In the genomic region with DNA sequence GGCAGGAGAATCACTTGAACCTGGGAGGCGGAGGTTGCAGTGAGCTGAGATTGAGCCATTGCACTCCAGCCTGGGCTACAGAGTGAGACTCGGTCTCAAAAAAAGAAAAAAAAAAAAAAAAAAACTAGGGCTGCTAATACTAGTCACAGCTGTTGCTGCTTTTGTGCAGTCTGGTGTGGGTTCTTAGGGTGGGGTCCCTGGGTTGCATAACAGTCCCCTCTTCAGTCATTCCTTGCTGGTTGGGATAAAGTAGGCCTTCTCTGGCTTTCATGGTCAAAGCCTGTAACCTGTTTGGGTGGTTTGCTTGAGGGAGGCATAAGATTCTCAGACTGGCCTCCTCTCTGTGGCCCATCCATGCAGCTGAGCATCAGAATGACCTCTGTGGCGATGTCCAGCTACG, we compare ENCODE assay signal across 34 cellular contexts. TPM values are rescaled to one million over a fixed set of nuclear protein-coding genes. Genes with fewer than 3 reads are reported as not detected.
"Had no signal": no experiment of that assay in that cellular context is flagged by ENCODE, and none has a peak within 500 bp of the region (broad histone marks: within the 10 kb centered on the region; RNA-seq: fewer than 3 reads in every experiment).

No MANE protein-coding gene starts in this region.

- H3K27me3 ChIP-seq: neural progenitor cell, ovary, right lobe of liver, sigmoid colon, spleen, suprapubic skin, testis, tibial artery, transverse colon, upper lobe of right lung, uterus had no signal

- H3K4me3 ChIP-seq: neural progenitor cell, ovary, psoas muscle, right lobe of liver, sigmoid colon, skin epidermis, smooth muscle cell, spleen, suprapubic skin, testis, tibial artery, transverse colon, upper lobe of right lung, uterus had no signal

- ATAC-seq: natural killer cell; psoas muscle; right cardiac atrium; right lobe of liver; stimulated activated memory B cell treated with anti-CD40 and anti-IgM and Interleukin-4, amounts not matched to agents 10 μg/mL and 1 μg/mL and 100 μg/mL, for 72 hours; stimulated activated naive CD8-positive, alpha-beta T cell treated with anti-CD3 and anti-CD28 coated beads, Interleukin-15, amount 100 ng/mL, for 72 hours; stimulated activated naive CD8-positive, alpha-beta T cell treated with anti-CD3 and anti-CD28 coated beads, Interleukin-15, Interleukin-2, amounts not matched to agents 100 U/mL and 50 U/mL, for 24 hours; upper lobe of right lung had no signal

- H3K4me1 ChIP-seq: neural progenitor cell, parathyroid adenoma, psoas muscle, right lobe of liver, sigmoid colon, spleen, suprapubic skin, testis, tibial artery, transverse colon, upper lobe of right lung, uterus had no signal

- H3K9ac ChIP-seq: neural progenitor cell, parathyroid adenoma had no signal

- H3K27ac ChIP-seq: neural progenitor cell, ovary, parathyroid adenoma, psoas muscle, right lobe of liver, sigmoid colon, skin epidermis, spleen, suprapubic skin, testis, tibial artery, transverse colon, upper lobe of right lung, uterus had no signal

- H3K9me3 ChIP-seq: ovary, psoas muscle, right lobe of liver, sigmoid colon, spleen, suprapubic skin, testis, tibial artery, transverse colon, upper lobe of right lung, uterus had no signal

- DNase-seq: natural killer cell; occipital lobe; ovary; posterior cingulate gyrus; psoas muscle; right cardiac atrium; right lobe of liver; sigmoid colon; spleen; stimulated activated CD4-positive, alpha-beta T cell treated with anti-CD3 and anti-CD28 coated beads, Interleukin-12 subunit alpha, Interleukin-12 subunit beta, amount 100 ng/mL, for 4 hours; stimulated activated CD4-positive, alpha-beta T cell treated with anti-CD3 and anti-CD28 coated beads, Interleukin-1b, Interleukin-23, amount 100 ng/mL, for 48 hours; stimulated activated CD4-positive, alpha-beta T cell treated with anti-CD3 and anti-CD28 coated beads, Interleukin-4, amount 100 ng/mL, for 1 hour; stimulated activated CD4-positive, alpha-beta T cell treated with anti-CD3 and anti-CD28 coated beads, Interleukin-4, amount 100 ng/mL, for 4 hours; stimulated activated CD8-positive, alpha-beta memory T cell treated with anti-CD3 and anti-CD28 coated beads, Interleukin-4, amount 100 ng/mL, for 48 hours; stimulated activated naive CD4-positive, alpha-beta T cell; stimulated activated naive CD8-positive, alpha-beta T cell treated with anti-CD3 and anti-CD28 coated beads, Interleukin-15, amount 100 ng/mL, for 72 hours; stimulated activated naive CD8-positive, alpha-beta T cell treated with anti-CD3 and anti-CD28 coated beads, Interleukin-15, Interleukin-2, amounts not matched to agents 100 U/mL and 50 U/mL, for 24 hours; substantia nigra; testis; tibial artery; transverse colon; upper lobe of right lung; uterus had no signal

- H3K36me3 ChIP-seq: neural progenitor cell, ovary, right lobe of liver, sigmoid colon, spleen, suprapubic skin, tibial artery, transverse colon, upper lobe of right lung, uterus had no signal

RNA-seq across cellular contexts. Expression of a gene that starts 14.1 kb away (rescaled TPM):
- total RNA-seq: natural killer cell, osteoblast, ovary, progenitor cell of endocrine pancreas, psoas muscle, renal cortical epithelial cell, right cardiac atrium, right lobe of liver, sigmoid colon, smooth muscle cell, spleen, suprapubic skin, transverse colon, upper lobe of right lung, urinary bladder, uterus had no signal
- polyA plus RNA-seq: neural cell, ovary, psoas muscle, right cardiac atrium, sigmoid colon, smooth muscle cell, spleen, urinary bladder had no signal

RNA-seq across cellular contexts. Expression of a gene that starts 44.9 kb away (rescaled TPM):
- total RNA-seq: natural killer cell, occipital lobe, osteoblast, renal cortical epithelial cell, right lobe of liver, sigmoid colon, smooth muscle cell, suprapubic skin, upper lobe of right lung, urinary bladder had no signal
